Comparison of ENCODE assay signal across 1 cellular context in the genomic region with DNA sequence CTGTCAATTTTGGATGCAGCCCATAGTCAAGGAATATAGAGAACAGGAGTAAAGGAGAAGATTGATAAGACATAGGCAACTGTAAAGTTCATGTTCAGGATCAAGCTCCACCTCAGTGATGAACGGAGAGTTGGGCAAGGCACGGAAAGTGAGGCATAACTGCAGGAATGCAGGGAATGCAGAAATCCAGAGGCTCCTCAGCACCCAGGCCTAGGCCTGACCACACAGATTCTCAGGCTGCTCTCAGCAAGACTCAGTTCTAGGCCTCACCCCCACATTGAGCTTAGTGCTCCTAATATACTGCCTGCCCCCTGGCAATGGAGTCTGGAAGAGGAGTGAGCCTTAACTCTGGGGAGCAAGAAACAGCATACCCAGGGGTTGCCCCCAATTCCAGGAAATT.
TF ChIP-seq lines count a peak whose summit lies in the region.

No MANE protein-coding gene starts in this region.

TF ChIP-seq in H1, 55 proteins besides CTCF, POLR2A, EP300 and RAD21:
- TF ChIP-seq EZH2 (IDR thresholded peaks at IDR 0.05; ENCODE audit: low read depth, low read length, severe bottlenecking) (no peak), ASH2L (IDR thresholded peaks at IDR 0.05; ENCODE audit: low read length) (peak; percentile 36), SP1 (IDR thresholded peaks at IDR 0.05; ENCODE audit: low read depth, low read length) (0 out of 2 replicates have a peak, but pooled peaks have one; percentile 28), TEAD4 (IDR thresholded peaks at IDR 0.05; ENCODE audit: low read depth, low read length) (peak; percentile 97), CREB1 (IDR thresholded peaks at IDR 0.05) (no peak)
- TF ChIP-seq, protein P1, sequence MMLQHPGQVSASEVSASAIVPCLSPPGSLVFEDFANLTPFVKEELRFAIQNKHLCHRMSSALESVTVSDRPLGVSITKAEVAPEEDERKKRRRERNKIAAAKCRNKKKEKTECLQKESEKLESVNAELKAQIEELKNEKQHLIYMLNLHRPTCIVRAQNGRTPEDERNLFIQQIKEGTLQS (IDR thresholded peaks at IDR 0.05; ENCODE audit: insufficient read depth, low read depth, low read length), result no peak
TF ChIP-seq in H1: peak in this region for 3.
